ENCODE assay signal across 8 cellular contexts in the genomic region with DNA sequence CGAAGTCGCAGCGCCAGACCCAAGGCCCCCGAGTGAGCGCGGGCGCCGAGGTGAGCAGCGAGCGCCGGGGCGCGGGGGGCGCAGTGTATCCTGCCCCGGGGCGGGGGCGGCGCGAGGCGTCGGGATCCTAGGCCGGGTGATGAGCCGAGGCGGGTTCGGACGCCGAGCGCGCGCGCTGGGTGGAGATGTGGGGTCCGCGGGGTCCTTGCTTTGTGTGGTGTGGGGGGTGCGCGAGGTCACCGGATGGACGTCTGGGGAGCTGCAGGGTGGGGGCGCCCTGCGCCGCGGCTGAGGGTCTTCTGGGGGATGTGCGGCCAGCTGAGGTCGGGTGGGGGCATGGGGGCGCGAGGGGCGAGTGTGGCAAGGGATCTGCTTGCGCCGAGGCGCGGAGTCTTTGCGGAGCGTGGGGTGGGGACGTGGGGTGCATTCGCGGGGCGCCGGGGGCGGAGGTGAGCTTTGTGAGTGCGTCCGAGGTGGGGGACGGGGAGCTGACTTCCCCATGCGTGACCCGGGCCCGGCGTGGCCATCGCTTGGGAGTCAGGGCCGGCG. TPM values are rescaled to one million over a fixed set of nuclear protein-coding genes. Genes with fewer than 3 reads are reported as not detected.
DNase-seq lines count a peak whose midpoint lies in the region; ATAC-seq and TF ChIP-seq lines count a peak whose summit lies in the region.

No MANE protein-coding gene starts in this region.

- BruUV-seq in A673 (replicated peaks; lab: Mats Ljungman, UMichigan), result no TSS peak

- H3K36me3 ChIP-seq in A673 (ENCODE audit: insufficient read depth, low read length, poor library complexity, severe bottlenecking) (no peaks in the 10 kb centered on the region), HUES6 (ENCODE audit: control insufficient read depth, insufficient read depth, low read length) (no peaks in the 10 kb centered on the region), neuron (ENCODE audit: insufficient read depth, low read length) (no peaks in the 10 kb centered on the region)

- POLR2A ChIA-PET in A673 (lab: Charles Lee; ENCODE audit: low non-redundant PET), result no interaction called here

- no peak overlapping the region for H2AFZ ChIP-seq in neuron (ENCODE audit: low read depth, low read length)

- H3K4me3 ChIP-seq in A673 (ENCODE audit: low read depth, low read length, poor library complexity, severe bottlenecking), result peak overlapping the region; percentile 82
- H3K4me3 ChIP-seq in HUES6 (ENCODE audit: low read depth, low read length), result peak overlapping the region; percentile 60
- peak overlapping the region; percentile 66 for H3K4me3 ChIP-seq in neuron (ENCODE audit: low read length)

- H3K27me3 ChIP-seq in A673 (replicated peaks; ENCODE audit: insufficient read depth, low read depth, low read length, poor library complexity) (no peaks in the 10 kb centered on the region), HUES6 (ENCODE audit: control insufficient read depth, insufficient read depth, low read length) (peaks cover 95% of the 10 kb centered on the region), neuron (ENCODE audit: insufficient read depth, low read length) (no peaks in the 10 kb centered on the region)

- CTCF ChIA-PET in A673 (lab: Charles Lee), result interaction anchor here (0.6 kb wide), 2 partner anchors 196 to 1321 kb away, joined by 3 to 10 read pairs; no protein-coding TSS in a partner anchor

- H3K9ac ChIP-seq in HUES6 (ENCODE audit: low read length), result peak overlapping the region; percentile 53

- peak; percentile 52 for DNase-seq in A673 (ENCODE audit: low spot score)
- DNase-seq in activated CD8-positive, alpha-beta memory T cell treated with anti-CD3 and anti-CD28 coated beads, Interleukin-2, amount 50 U/mL, for 48 hours, result peak; percentile 82
- DNase-seq in fibroblast of gingiva (ENCODE audit: low read depth), result peak; percentile 15
- DNase-seq in NCI-H187 (lab: John Stamatoyannopoulos, UW), result no peak

- ATAC-seq in GM19023 (IDR thresholded peaks at IDR 0.05; ENCODE audit: unreplicated experiment) (peak; percentile 20), GM18873 (IDR thresholded peaks at IDR 0.05; ENCODE audit: low FRiP score, unreplicated experiment) (no peak)

- H3K4me1 ChIP-seq in A673 (ENCODE audit: insufficient read depth, low read length, poor library complexity, severe bottlenecking), result peaks cover 33% of the 10 kb centered on the region
- H3K4me1 ChIP-seq in HUES6 (ENCODE audit: control insufficient read depth, insufficient read depth, low read length), result peaks cover 31% of the 10 kb centered on the region
- H3K4me1 ChIP-seq in neuron (ENCODE audit: insufficient read depth, low read length), result peaks cover 38% of the 10 kb centered on the region

- H3K9me3 ChIP-seq in A673 (ENCODE audit: low read depth, low read length, poor library complexity, severe bottlenecking) (no peaks in the 10 kb centered on the region), HUES6 (ENCODE audit: control insufficient read depth, insufficient read depth, low read depth, low read length) (no peaks in the 10 kb centered on the region), neuron (ENCODE audit: low read length) (no peaks in the 10 kb centered on the region)

- TF ChIP-seq CTCF in A673 (conservative IDR thresholded peaks at IDR 0.05; ENCODE audit: low read depth, low read length), result 0 out of 2 replicates have a peak, but pooled peaks have one; percentile 13

- peak overlapping the region; percentile 94 for H3K27ac ChIP-seq in A673 (ENCODE audit: low read depth, low read length, poor library complexity, severe bottlenecking)
- no peak overlapping the region; the same call in 1 of the 2 replicates for H3K27ac ChIP-seq in HUES6 (ENCODE audit: low read depth, low read length)

- intact Hi-C loops in A673 (cut with micrococcal nuclease; ENCODE audit: unreplicated experiment), result loop anchor here (1.0 to 5.0 kb wide), 4 partner anchors 110 to 237 kb away; no protein-coding TSS in a partner anchor

RNA-seq across cellular contexts. Expression of gene RAI1, which starts 0.6 kb away (rescaled TPM):
- 46.8 and 58.9 TPM in 2 replicates for total RNA-seq in A673 (2021)

Comparison
In these comparisons a context has a peak if more than half of its experiments do, and no peak if none do; other contexts are left out.
1. DNase-seq: peak in A673 (single experiment), activated CD8-positive, alpha-beta memory T cell treated with anti-CD3 and anti-CD28 coated beads, Interleukin-2, amount 50 U/mL, for 48 hours (single experiment) and fibroblast of gingiva (single experiment); none in NCI-H187 (0 of 2).
2. Peak in every context shown above with its lines, with median percentiles within 50 percentile points of each other: H3K4me3 ChIP-seq.